Comparison of ENCODE assay signal across 24 cellular contexts in genomic region chr18:11721720-11722119, GRCh38. TPM values are rescaled to one million over a fixed set of nuclear protein-coding genes. Genes with fewer than 3 reads are reported as not detected.
A peak's percentile ranks its signal among the peaks of the same experiment; 100 is the strongest.
DNase-seq lines count a peak whose midpoint lies in the region; ATAC-seq, FAIRE-seq and TF ChIP-seq lines count a peak whose summit lies in the region.
"Had no signal": no experiment of that assay in that cellular context is flagged by ENCODE, and none has a peak within 500 bp of the region (broad histone marks: within the 10 kb centered on the region; RNA-seq: fewer than 3 reads in every experiment).

No MANE protein-coding gene starts in this region.

- TF ChIP-seq RAD21 in A549 (conservative IDR thresholded peaks at IDR 0.05 in 1 of 2, IDR thresholded peaks at IDR 0.05 in 1 of 2), result no peak

- H2AFZ ChIP-seq in PC-3 (ENCODE audit: low read length), result no peak overlapping the region

- no peaks in the 10 kb centered on the region for H3K9me2 ChIP-seq in PC-3 (replicated peaks; ENCODE audit: low read length)

- intact Hi-C loops in PC-3 (cut with micrococcal nuclease), result no loop called here

- DNase-seq in A549 (ENCODE audit: low read depth in 1 of 2, low spot score in 1 of 2) (no peak), kidney tubule cell (ENCODE audit: low spot score) (peak; percentile 6), SJCRH30 (no peak), PC-3 (no peak)
- DNase-seq: ACHN; BE2C; C1 segment of cervical spinal cord; CD4-positive, alpha-beta memory T cell; CD4-positive, CD25-positive, alpha-beta regulatory T cell; CD8-positive, alpha-beta memory T cell; COR-L47; DMS 273 treated with DMSO at 0.1 percent for 48 hours; DMS153; DMS53; DMS79; DND-41; GF-D8 had no signal

- POLR2A ChIA-PET in A549 (lab: Yijun Ruan, JAX), result no interaction called here
- POLR2A ChIA-PET in HEK293 (lab: Yijun Ruan, JAX), result no interaction called here
- POLR2A ChIA-PET in PC-3 (lab: Charles Lee; ENCODE audit: unreplicated experiment), result no interaction called here

- H4K20me1 ChIP-seq in PC-3 (ENCODE audit: low read length), result no peaks in the 10 kb centered on the region
- H4K20me1 ChIP-seq: BLaER1 had no signal

- H3K4me1 ChIP-seq in A549 (no peaks in the 10 kb centered on the region), HEK293 (ENCODE audit: control insufficient read depth, insufficient read depth, low read length) (no peaks in the 10 kb centered on the region), SJCRH30 (no peaks in the 10 kb centered on the region), PC-3 (ENCODE audit: insufficient read depth, low read length) (0 out of 2 replicates have a peak, but pooled peaks cover 2% of the 10 kb centered on the region)
- H3K4me1 ChIP-seq: BE2C had no signal

- TF ChIP-seq EP300 in A549 (IDR thresholded peaks at IDR 0.05), result no peak

- WGBS in A549 (ENCODE audit: missing lambda C conversion rate), result 83% methylated on average over 3 of the region's 3 CpGs

- H3K9me3 ChIP-seq in A549 (no peaks in the 10 kb centered on the region), HEK293 (ENCODE audit: control insufficient read depth, insufficient read depth, low read depth, low read length) (no peaks in the 10 kb centered on the region), SJCRH30 (replicated peaks) (no peaks in the 10 kb centered on the region), PC-3 (ENCODE audit: low read length) (no peaks in the 10 kb centered on the region)
- H3K9me3 ChIP-seq: BE2C had no signal

- ATAC-seq in A549, result no peak
- ATAC-seq in PC-3, result no peak
- ATAC-seq in HG03521 (IDR thresholded peaks at IDR 0.05; ENCODE audit: unreplicated experiment), result no peak

- no peaks in the 10 kb centered on the region for H3K27me3 ChIP-seq in SJCRH30
- peaks cover 42% of the 10 kb centered on the region for H3K27me3 ChIP-seq in PC-3 (ENCODE audit: low read length)
- H3K27me3 ChIP-seq: BE2C, BLaER1 had no signal

- H3K4me3 ChIP-seq in A549 (no peak overlapping the region), HEK293 (ENCODE audit: low read depth, low read length) (no peak overlapping the region), SJCRH30 (no peak overlapping the region), PC-3 (ENCODE audit: low read length) (no peak overlapping the region)
- H3K4me3 ChIP-seq: BLaER1 had no signal

- BruUV-seq in PC-3 (replicated peaks; lab: Mats Ljungman, UMichigan), result no TSS peak

- no peak overlapping the region for H3K4me2 ChIP-seq in A549
- H3K4me2 ChIP-seq in PC-3 (ENCODE audit: low read length), result no peak overlapping the region
- H3K4me2 ChIP-seq: BLaER1 had no signal

- TF ChIP-seq CTCF in A549 (IDR thresholded peaks at IDR 0.05) (no peak), HEK293 (tag by site-specific recombination; IDR thresholded peaks at IDR 0.05) (no peak), PC-3 (conservative IDR thresholded peaks at IDR 0.05; ENCODE audit: low read depth, low read length) (no peak)

- no peak overlapping the region for H3K9ac ChIP-seq in PC-3 (ENCODE audit: low read length)
- H3K9ac ChIP-seq: BLaER1 had no signal

- no peak for TF ChIP-seq POLR2A in A549 (IDR thresholded peaks at IDR 0.05; ENCODE audit: low read length)

- CTCF ChIA-PET in A549 (lab: Yijun Ruan, JAX), result interaction anchor here (1.2 to 1.3 kb wide), 2 partner anchors 11 to 124 kb away, joined by 3 to 4 read pairs; no protein-coding TSS in a partner anchor
- CTCF ChIA-PET in HEK293 (lab: Yijun Ruan, JAX), result interaction anchor here (0.6 to 1.3 kb wide), 4 partner anchors 12 to 318 kb away, joined by 3 to 8 read pairs (median 4); no protein-coding TSS in a partner anchor
- CTCF ChIA-PET in PC-3 (lab: Charles Lee), result no interaction called here

- FAIRE-seq in A549 (lab: Jason Lieb, UNC), result no peak
- FAIRE-seq: G401.6, GM12891, GM19239 had no signal

- H3K79me2 ChIP-seq in PC-3 (ENCODE audit: low read length), result no peaks in the 10 kb centered on the region

- H3K36me3 ChIP-seq in HEK293 (ENCODE audit: control insufficient read depth in 2 of 2, insufficient read depth in 1 of 2, low read length in 2 of 2), result no peaks in the 10 kb centered on the region
- H3K36me3 ChIP-seq in SJCRH30, result no peaks in the 10 kb centered on the region
- H3K36me3 ChIP-seq in PC-3 (ENCODE audit: low read depth, low read length), result no peaks in the 10 kb centered on the region
- H3K36me3 ChIP-seq: BE2C, BLaER1 had no signal

- H3K27ac ChIP-seq in A549 (no peak overlapping the region), HEK293 (ENCODE audit: extremely low read depth, low read depth, low read length) (no peak overlapping the region), SJCRH30 (no peak overlapping the region), PC-3 (ENCODE audit: low read length) (no peak overlapping the region)
- H3K27ac ChIP-seq: 22Rv1, BLaER1 had no signal

- H3F3A ChIP-seq in PC-3 (ENCODE audit: low read length, unreplicated experiment), result no peaks in the 10 kb centered on the region

TF ChIP-seq in A549, 52 proteins besides CTCF, POLR2A, EP300 and RAD21:
- TF ChIP-seq, protein P1, sequence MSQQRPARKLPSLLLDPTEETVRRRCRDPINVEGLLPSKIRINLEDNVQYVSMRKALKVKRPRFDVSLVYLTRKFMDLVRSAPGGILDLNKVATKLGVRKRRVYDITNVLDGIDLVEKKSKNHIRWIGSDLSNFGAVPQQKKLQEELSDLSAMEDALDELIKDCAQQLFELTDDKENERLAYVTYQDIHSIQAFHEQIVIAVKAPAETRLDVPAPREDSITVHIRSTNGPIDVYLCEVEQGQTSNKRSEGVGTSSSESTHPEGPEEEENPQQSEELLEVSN (IDR thresholded peaks at IDR 0.05; ENCODE audit: borderline replicate concordance, low read depth), result no peak
- peak; percentile 72 for TF ChIP-seq ZC3H11A (IDR thresholded peaks at IDR 0.05)
TF ChIP-seq in A549: peak in this region for 1.

TF ChIP-seq in HEK293, 187 proteins besides CTCF, POLR2A, EP300 and RAD21 (continues in another document):
- TF ChIP-seq HIC1 (tag by site-specific recombination; IDR thresholded peaks at IDR 0.05), result no peak
- TF ChIP-seq GLI4 (tag by site-specific recombination; IDR thresholded peaks at IDR 0.05), result no peak
- no peak for TF ChIP-seq HOXA7 (CRISPR knock-in tag; IDR thresholded peaks at IDR 0.05; ENCODE audit: borderline replicate concordance)
- no peak for TF ChIP-seq ZNF24 (tag by site-specific recombination; IDR thresholded peaks at IDR 0.05)
- TF ChIP-seq ZNF610 (tag by site-specific recombination; IDR thresholded peaks at IDR 0.05; ENCODE audit: borderline replicate concordance), result no peak
- TF ChIP-seq ZNF138 (tag by site-specific recombination; IDR thresholded peaks at IDR 0.05; ENCODE audit: borderline replicate concordance), result no peak
- no peak for TF ChIP-seq ZNF362 (tag by site-specific recombination; IDR thresholded peaks at IDR 0.05)
- TF ChIP-seq ZNF157 (tag by site-specific recombination; IDR thresholded peaks at IDR 0.05), result no peak
- no peak for TF ChIP-seq TRIM28 (IDR thresholded peaks at IDR 0.05; ENCODE audit: borderline replicate concordance, low read length)
- peak; percentile 22 for TF ChIP-seq ZNF510 (tag by site-specific recombination; IDR thresholded peaks at IDR 0.05; ENCODE audit: insufficient replicate concordance)
- TF ChIP-seq ZNF837 (tag by site-specific recombination; IDR thresholded peaks at IDR 0.05), result no peak

RNA-seq across cellular contexts. Expression of gene GNAL, which starts 32.7 kb away (rescaled TPM):
- 12.9 and 16.8 TPM in 2 replicates for polyA plus RNA-seq in A549 (2011; rRNA removed)
- 3.8 and 4.7 TPM in 2 replicates for polyA plus RNA-seq in A549 (2012; cell fraction: cytosol; rRNA removed)
- polyA plus RNA-seq in A549 (2012; cell fraction: nucleus; rRNA removed), result 2.6 and 3.2 TPM in 2 replicates
- 5.1 to 5.8 TPM (median 5.5 TPM) in 3 replicates for polyA plus RNA-seq in A549 (2017; fragmentation: RNase III; extraction: RNeasy Plus Mini Kit Qiagen cat#74134 plus additional on column Dnase treatment)
- 12.4 and 15.3 TPM in 2 replicates for polyA minus RNA-seq in A549 (2011; rRNA and poly(A)+ RNA removed)
- 2.6 and 2.9 TPM in 2 replicates for total RNA-seq in SJCRH30 (2014; rRNA removed; shearing (Covaris generic))
- total RNA-seq in PC-3 (2014; rRNA removed), result 0.15 and 0.23 TPM in 2 replicates
- polyA plus RNA-seq: CD8-positive, alpha-beta memory T cell had no signal
